ENCODE assay signal across 1 cellular context in genomic region chr6:11942185-11942864, GRCh38.
TF ChIP-seq lines count a peak whose summit lies in the region.

No MANE protein-coding gene starts in this region.

TF ChIP-seq in K562, 482 proteins besides CTCF, POLR2A, EP300 and RAD21 (continued from another document and continues in another):
- TF ChIP-seq E4F1 (CRISPR knock-in tag; IDR thresholded peaks at IDR 0.05; ENCODE audit: borderline replicate concordance) (no peak), ZNF263 (CRISPR knock-in tag; IDR thresholded peaks at IDR 0.05; ENCODE audit: borderline replicate concordance) (no peak), ZFP1 (CRISPR knock-in tag; IDR thresholded peaks at IDR 0.05) (no peak), HDAC8 (tag; IDR thresholded peaks at IDR 0.05) (no peak), TCF3 (CRISPR knock-in tag; IDR thresholded peaks at IDR 0.05) (peak; percentile 73), NUFIP1 (IDR thresholded peaks at IDR 0.05; ENCODE audit: partially characterized antibody) (no peak), ZFP36 (IDR thresholded peaks at IDR 0.05; ENCODE audit: low read depth, low read length, partially characterized antibody) (peak; percentile 80), HOMEZ (CRISPR knock-in tag; IDR thresholded peaks at IDR 0.05) (no peak), ZNF75A (CRISPR knock-in tag; IDR thresholded peaks at IDR 0.05) (no peak), ZNF318 (IDR thresholded peaks at IDR 0.05; ENCODE audit: borderline replicate concordance in 1 of 2, low read depth in 1 of 2) (no peak), ADNP (tag; IDR thresholded peaks at IDR 0.05) (no peak), FOXJ3 (CRISPR knock-in tag; IDR thresholded peaks at IDR 0.05) (no peak), DIDO1 (tag; IDR thresholded peaks at IDR 0.05; ENCODE audit: low read depth) (0 out of 2 replicates have a peak, but pooled peaks have one; percentile 11), KAT8 (IDR thresholded peaks at IDR 0.05; ENCODE audit: low read depth) (no peak), ZFP91 (CRISPR knock-in tag; IDR thresholded peaks at IDR 0.05) (no peak), RBM22 (IDR thresholded peaks at IDR 0.05; ENCODE audit: low read depth, low read length, poor library complexity, severe bottlenecking) (no peak), PML (IDR thresholded peaks at IDR 0.05; ENCODE audit: low read length) (no peak), TFE3 (CRISPR knock-in tag; IDR thresholded peaks at IDR 0.05) (no peak), MLX (CRISPR knock-in tag; conservative IDR thresholded peaks at IDR 0.05) (no peak), MITF (IDR thresholded peaks at IDR 0.05) (no peak), MEIS2 (IDR thresholded peaks at IDR 0.05; ENCODE audit: partially characterized antibody) (no peak), MAFG (tag; conservative IDR thresholded peaks at IDR 0.05) (peak; percentile 70), RBBP5 (IDR thresholded peaks at IDR 0.05; ENCODE audit: borderline replicate concordance, insufficient read depth, low read length, poor library complexity, severe bottlenecking) (no peak), HMBOX1 (IDR thresholded peaks at IDR 0.05) (no peak), BCOR (IDR thresholded peaks at IDR 0.05) (peak; percentile 46; the same call in 1 of the 2 replicates), THRAP3 (IDR thresholded peaks at IDR 0.05; ENCODE audit: borderline replicate concordance) (0 out of 2 replicates have a peak, but pooled peaks have one; percentile 44), ZNF696 (CRISPR knock-in tag; conservative IDR thresholded peaks at IDR 0.05) (no peak)
